In genomic region chr1:155050560-155051341, GRCh38 we compare ENCODE assay signal across 8 cellular contexts. TPM values are rescaled to one million over a fixed set of nuclear protein-coding genes. Genes with fewer than 3 reads are reported as not detected.
DNase-seq lines count a peak whose midpoint lies in the region; ATAC-seq and TF ChIP-seq lines count a peak whose summit lies in the region.

TSS of gene ADAM15 (plus strand) at chr1:155051316. CDS start at chr1:155051387, 71 bp downstream.

- H3K27me3 ChIP-seq in DND-41 (ENCODE audit: insufficient read depth, low read length, poor library complexity) (peaks cover 32% of the 10 kb centered on the region), GM23248 (replicated peaks; ENCODE audit: insufficient read depth) (no peaks in the 10 kb centered on the region), MM.1S (replicated peaks; ENCODE audit: insufficient read depth, low read length) (no peaks in the 10 kb centered on the region), adipocyte (replicated peaks; ENCODE audit: control insufficient read depth, insufficient read depth, low read length) (no peaks in the 10 kb centered on the region), heart left ventricle (no peaks in the 10 kb centered on the region), upper lobe of left lung (no peaks in the 10 kb centered on the region)

- in situ Hi-C loops in GM23248 (cut with MboI) = no loop called here

- peak within 1 kb of the TSS in 1 of 2 experiments; percentile 52; a peak in 2 of 4 replicates for H3K4me3 ChIP-seq in DND-41 (ENCODE audit: low read depth in 1 of 2, low read length in 2 of 2)
- peak within 1 kb of the TSS; percentile 74 for H3K4me3 ChIP-seq in GM23248
- peak within 1 kb of the TSS; percentile 97 for H3K4me3 ChIP-seq in MM.1S (ENCODE audit: low read length)
- H3K4me3 ChIP-seq in adipocyte (ENCODE audit: low read length) = peak within 1 kb of the TSS; percentile 89
- H3K4me3 ChIP-seq in heart left ventricle = peak within 1 kb of the TSS; percentile 54 to 99 (median 86)
- H3K4me3 ChIP-seq in upper lobe of left lung = peak within 1 kb of the TSS; percentile 83 to 94 (median 84)

- peaks cover 15% of the 10 kb centered on the region for H3K4me1 ChIP-seq in DND-41 (ENCODE audit: insufficient read depth, low read length)
- peaks cover 9% of the 10 kb centered on the region for H3K4me1 ChIP-seq in GM23248 (ENCODE audit: insufficient read depth)
- peaks cover 16% of the 10 kb centered on the region for H3K4me1 ChIP-seq in MM.1S (ENCODE audit: low read length)
- H3K4me1 ChIP-seq in adipocyte (ENCODE audit: control insufficient read depth, insufficient read depth, low read length) = peaks cover 25% of the 10 kb centered on the region
- peaks cover 0 to 43% (median 23%) of the 10 kb centered on the region in 12 donors for H3K4me1 ChIP-seq in heart left ventricle
- peaks cover 25 to 52% (median 35%) of the 10 kb centered on the region in 4 donors for H3K4me1 ChIP-seq in upper lobe of left lung

- H3F3A ChIP-seq in GM23248 (ENCODE audit: insufficient read depth) = peaks cover 10% of the 10 kb centered on the region
- peaks cover 14% of the 10 kb centered on the region for H3F3A ChIP-seq in MM.1S (ENCODE audit: insufficient read depth, low read length)

- H3K79me2 ChIP-seq in DND-41 (ENCODE audit: insufficient read depth, low read length) (no peaks in the 10 kb centered on the region), GM23248 (ENCODE audit: insufficient read depth) (no peaks in the 10 kb centered on the region), MM.1S (ENCODE audit: low read length) (peaks cover 30% of the 10 kb centered on the region)

- H3K4me2 ChIP-seq in DND-41 (ENCODE audit: insufficient read depth, low read length) (peak within 1 kb of the TSS; percentile 73), GM23248 (ENCODE audit: unreplicated experiment) (peak within 1 kb of the TSS; percentile 84), MM.1S (ENCODE audit: low read depth, low read length) (peak within 1 kb of the TSS; percentile 99)

- H3K9me2 ChIP-seq in GM23248 (ENCODE audit: insufficient read depth) = no peaks in the 10 kb centered on the region
- no peaks in the 10 kb centered on the region for H3K9me2 ChIP-seq in MM.1S (replicated peaks; ENCODE audit: insufficient read depth, low read length)

- H3K9me3 ChIP-seq in DND-41 (ENCODE audit: insufficient read depth, low read length, severe bottlenecking) (no peaks in the 10 kb centered on the region), GM23248 (ENCODE audit: low read depth) (no peaks in the 10 kb centered on the region), MM.1S (replicated peaks; ENCODE audit: insufficient read depth, low read length) (no peaks in the 10 kb centered on the region), adipocyte (ENCODE audit: control insufficient read depth, low read length) (no peaks in the 10 kb centered on the region), heart left ventricle (no peaks in the 10 kb centered on the region), upper lobe of left lung (no peaks in the 10 kb centered on the region)

- peak within 1 kb of the TSS; percentile 42 for H3K9ac ChIP-seq in DND-41 (ENCODE audit: low read depth, low read length)
- H3K9ac ChIP-seq in GM23248 = peak within 1 kb of the TSS; percentile 75
- H3K9ac ChIP-seq in MM.1S (ENCODE audit: low read length) = peak within 1 kb of the TSS; percentile 84
- H3K9ac ChIP-seq in adipocyte (ENCODE audit: low read length) = peak within 1 kb of the TSS; percentile 87

- TF ChIP-seq EP300 in upper lobe of left lung (IDR thresholded peaks at IDR 0.05) = no peak

- H4K20me1 ChIP-seq in DND-41 (ENCODE audit: insufficient read depth, low read length) = peaks cover 6% of the 10 kb centered on the region
- H4K20me1 ChIP-seq in GM23248 (ENCODE audit: insufficient read depth) = no peaks in the 10 kb centered on the region
- H4K20me1 ChIP-seq in MM.1S (ENCODE audit: insufficient read depth, low read length) = no peaks in the 10 kb centered on the region

- H3K36me3 ChIP-seq in DND-41 (ENCODE audit: insufficient read depth, low read length) = no peaks in the 10 kb centered on the region
- H3K36me3 ChIP-seq in GM23248 (ENCODE audit: low read depth) = no peaks in the 10 kb centered on the region
- no peaks in the 10 kb centered on the region for H3K36me3 ChIP-seq in MM.1S (replicated peaks; ENCODE audit: insufficient read depth, low read length)
- H3K36me3 ChIP-seq in adipocyte (ENCODE audit: control insufficient read depth, insufficient read depth, low read length, severe bottlenecking) = peaks cover 11% of the 10 kb centered on the region
- peaks cover 0 to 25% (median 22%) of the 10 kb centered on the region in 9 donors for H3K36me3 ChIP-seq in heart left ventricle
- H3K36me3 ChIP-seq in upper lobe of left lung = peaks cover 0 to 20% (median 13%) of the 10 kb centered on the region in 4 donors

- H2AFZ ChIP-seq in DND-41 (ENCODE audit: low read depth, low read length) (0 out of 2 replicates have a peak within 1 kb of the TSS, but pooled peaks have one; percentile 13), GM23248 (peak within 1 kb of the TSS; percentile 90), MM.1S (ENCODE audit: low read length) (peak within 1 kb of the TSS; percentile 92)

- no peak within 1 kb of the TSS for H3K27ac ChIP-seq in DND-41 (ENCODE audit: low read length)
- peak within 1 kb of the TSS; percentile 29 for H3K27ac ChIP-seq in GM23248
- peak within 1 kb of the TSS; percentile 55; the same call in 1 of the 2 replicates for H3K27ac ChIP-seq in MM.1S (ENCODE audit: low read length)
- peak within 1 kb of the TSS; percentile 86 to 99 (median 94) for H3K27ac ChIP-seq in heart left ventricle
- peak within 1 kb of the TSS; percentile 93 to 95 (median 94) for H3K27ac ChIP-seq in upper lobe of left lung

- ATAC-seq in DND-41 (ENCODE audit: insufficient read depth, low read depth) (peak; percentile 90), heart left ventricle (peak; percentile 43 to 90 (median 72)), upper lobe of left lung (ENCODE audit: low FRiP score in 2 of 2) (peak; percentile 85 to 95)

- TF ChIP-seq POLR2A in heart left ventricle (IDR thresholded peaks at IDR 0.05) = no peak
- peak in 2 of 4 donors; percentile 12 to 72 for TF ChIP-seq POLR2A in upper lobe of left lung (IDR thresholded peaks at IDR 0.05)

- peak; percentile 72 for DNase-seq in DND-41
- peak; percentile 88 for DNase-seq in GM23248
- peak; percentile 92 for DNase-seq in MM.1S
- DNase-seq in SW480 (ENCODE audit: low spot score) = peak; percentile 72
- peak; percentile 95 for DNase-seq in adipocyte (ENCODE audit: low read depth)
- peak; percentile 86 to 94 (median 86) for DNase-seq in heart left ventricle
- peak; percentile 96 for DNase-seq in posterior vena cava (ENCODE audit: low spot score)
- DNase-seq in upper lobe of left lung = peak; percentile 91 to 97

- peak; percentile 51 for TF ChIP-seq CTCF in DND-41 (IDR thresholded peaks at IDR 0.05; ENCODE audit: borderline replicate concordance, extremely low read depth, low read length, poor library complexity, severe bottlenecking)
- TF ChIP-seq CTCF in MM.1S (IDR thresholded peaks at IDR 0.05; ENCODE audit: low read length) = peak; percentile 100
- TF ChIP-seq CTCF in heart left ventricle (IDR thresholded peaks at IDR 0.05) = peak; percentile 85 to 97 (median 92)
- peak; percentile 95 to 99 (median 98) for TF ChIP-seq CTCF in upper lobe of left lung (IDR thresholded peaks at IDR 0.05)

- WGBS in GM23248 (ENCODE audit: low coverage in 1 of 2, low lambda C conversion rate in 2 of 2, missing lambda C conversion rate in 2 of 2), 2 experiments = 1% methylated on average over 52 to 77 of the region's 99 CpGs
- WGBS in heart left ventricle, 4 donors = 0 to 1% (median 1%) methylated on average over 48 to 99 of the region's 99 CpGs
- WGBS in upper lobe of left lung, 2 donors = 0 to 1% methylated on average over 3 to 50 of the region's 99 CpGs

- intact Hi-C loops in heart left ventricle (cut with DNase I) (loop anchor here in 6 of 10 donors (1.0 to 10.0 kb wide), 7 partner anchors 13 to 96 kb away; partner anchors contain the start of genes ZBTB7B (in 4 of the 6), CKS1B (in 1 of the 6), EFNA4 (in 1 of the 6) and PBXIP1 (in 1 of the 6)), posterior vena cava (cut with DNase I) (loop anchor here in 1 of 2 donors (2.0 kb wide), 1 partner anchor 48 kb away; the partner anchor contains the start of gene ZBTB7B)

RNA-seq across cellular contexts. Expression of gene ADAM15, which starts in this region (rescaled TPM):
- 85.6 and 109 TPM in 2 replicates for total RNA-seq in GM23248 (2014; rRNA removed; shearing (Covaris generic))
- 73.0 and 80.4 TPM in 2 replicates for polyA plus RNA-seq in GM23248 (2016; fragmentation: Nextera tagmentation; extraction: Ambion mirVana)
- 100 to 1,000 TPM in 3 of 9 donors, 10 to 100 TPM in 6; 55.8 to 199 (median 67.5) TPM for total RNA-seq in heart left ventricle
- 100 to 1,000 TPM; 112 to 113 TPM for polyA plus RNA-seq in heart left ventricle
- 100 to 1,000 TPM; 146 to 178 TPM for total RNA-seq in posterior vena cava
- 100 to 1,000 TPM in 4 of 6 donors, 10 to 100 TPM in 2; 52.1 to 246 (median 106) TPM for total RNA-seq in upper lobe of left lung

Comparison
In these comparisons a context has a peak if more than half of its experiments do, and no peak if none do; other contexts are left out.
1. H2AFZ ChIP-seq: peak in every context shown above with its lines; median percentile 92 in MM.1S; 90 in GM23248; 13 in DND-41.